ENCODE assay signal across 8 cellular contexts in the genomic region with DNA sequence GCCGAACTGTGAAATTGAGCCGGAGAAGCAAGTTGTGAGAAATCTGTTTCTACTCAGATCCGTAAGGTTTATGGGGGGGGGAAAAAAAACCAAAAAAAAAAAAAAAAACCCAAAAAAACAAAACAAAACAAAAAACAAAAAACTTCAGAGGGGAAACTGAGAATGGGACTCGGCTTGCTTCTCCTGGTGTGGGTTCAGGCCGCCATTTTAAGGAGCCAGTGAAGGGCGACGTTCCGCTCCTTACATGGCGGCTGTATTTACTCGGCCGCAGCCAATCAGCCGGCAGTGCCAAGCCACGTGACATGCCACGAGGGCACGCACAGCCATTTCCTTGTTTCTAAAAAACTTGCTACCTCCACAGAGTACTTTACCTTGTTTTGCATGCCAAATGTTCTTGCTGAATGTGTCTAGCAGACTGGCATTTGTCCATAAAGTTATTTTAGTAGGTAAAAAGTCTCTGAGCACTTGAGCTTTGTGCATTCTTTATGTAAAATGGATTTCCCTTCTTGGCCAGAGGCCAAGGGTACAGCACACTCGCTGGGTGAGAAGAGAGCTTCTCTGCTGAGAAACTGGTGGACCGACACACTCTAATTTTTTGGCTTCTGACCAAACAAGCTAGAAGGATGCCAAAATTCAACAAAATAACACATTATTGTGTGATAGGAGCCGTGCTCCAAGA.
DNase-seq lines count a peak whose midpoint lies in the region; ATAC-seq, FAIRE-seq and TF ChIP-seq lines count a peak whose summit lies in the region.

No MANE protein-coding gene starts in this region.

- no peak overlapping the region for H3K27ac Mint-ChIP-seq in T-cell

- dilution Hi-C loops in keratinocyte (cut with MboI; ENCODE audit: extremely low pct_ligation_motif_present, low sequenced_read_pairs): no loop called here

- DNase-seq in NCI-H1105 treated with DMSO at 0.1 percent for 48 hours (lab: John Stamatoyannopoulos, UW): peak; percentile 98
- DNase-seq in T47D (ENCODE audit: low read depth in 1 of 2, low spot score in 1 of 2): peak; percentile 16 to 92
- DNase-seq in keratinocyte (ENCODE audit: low read depth, low spot score): no peak
- DNase-seq in substantia nigra (lab: John Stamatoyannopoulos, UW): peak; percentile 41 to 94 (median 85)
- no peak for DNase-seq in T-cell
- no peak for DNase-seq in NK-92 (lab: John Stamatoyannopoulos, UW; ENCODE audit: unreplicated experiment)
- no peak for DNase-seq in KBM-7

- H3K27ac ChIP-seq in 22Rv1 (peak overlapping the region; percentile 97), keratinocyte (ENCODE audit: control insufficient read depth, insufficient read depth, low read length) (peak overlapping the region; percentile 84), substantia nigra (ENCODE audit: low read depth, low read length, poor library complexity, severe bottlenecking) (peak overlapping the region; percentile 94)

- CTCF ChIA-PET in T-cell (lab: Charles Lee): no interaction called here

- no peaks in the 10 kb centered on the region for H3K36me3 Mint-ChIP-seq in T-cell

- H3K4me2 ChIP-seq in keratinocyte (ENCODE audit: control insufficient read depth, extremely low read depth, insufficient read depth, low read depth, low read length): peak overlapping the region; percentile 89

- H3K9ac ChIP-seq in keratinocyte (ENCODE audit: control insufficient read depth, extremely low read depth, insufficient read depth, low read length): peak overlapping the region; percentile 60

- H4K20me1 ChIP-seq in keratinocyte (ENCODE audit: control insufficient read depth, extremely low read depth, insufficient read depth, low read length): no peaks in the 10 kb centered on the region

- H3K9me3 Mint-ChIP-seq in T-cell: no peaks in the 10 kb centered on the region

- peak overlapping the region; percentile 15 to 59 (median 49) for H3K4me3 ChIP-seq in keratinocyte (ENCODE audit: control insufficient read depth in 2 of 3, extremely low read depth in 1 of 3, insufficient read depth in 2 of 3, low read depth in 1 of 3, low read length in 3 of 3)

- H3K36me3 ChIP-seq in keratinocyte (ENCODE audit: control insufficient read depth in 2 of 2, extremely low read depth in 1 of 2, insufficient read depth in 2 of 2, low read length in 2 of 2): no peaks in the 10 kb centered on the region

- in situ Hi-C loops in T47D (cut with HindIII; ENCODE audit: low pct_unique_long_range_greater_than_20kb, low sequenced_read_pairs): no loop called here
- in situ Hi-C loops in KBM-7 (cut with MboI; ENCODE audit: low pct_unique_long_range_greater_than_20kb, low sequenced_read_pairs): no loop called here

- H3K4me1 Mint-ChIP-seq in T-cell: peaks cover 0 to 4% (median 0%) of the 10 kb centered on the region in 3 donors

- no peaks in the 10 kb centered on the region for H3K9me3 ChIP-seq in keratinocyte (ENCODE audit: control insufficient read depth, low read depth, low read length)

- no peak overlapping the region for H3K4me3 Mint-ChIP-seq in T-cell

- ATAC-seq in T-cell (replicated peaks in 1 of 4): no peak

- TF ChIP-seq CTCF in 22Rv1 (IDR thresholded peaks at IDR 0.05): no peak
- no peak for TF ChIP-seq CTCF in keratinocyte (optimal IDR thresholded peaks at IDR 0.05 in 1 of 3, IDR thresholded peaks at IDR 0.05 in 1 of 3, conservative IDR thresholded peaks at IDR 0.05 in 1 of 3; ENCODE audit: extremely low read depth in 1 of 3, insufficient read depth in 2 of 3, low read length in 3 of 3)

- no peaks in the 10 kb centered on the region for H3K9me1 ChIP-seq in keratinocyte (ENCODE audit: control insufficient read depth, extremely low read depth, insufficient read depth, low read length)

- peaks cover 3% of the 10 kb centered on the region for H3K79me2 ChIP-seq in keratinocyte (ENCODE audit: control insufficient read depth, insufficient read depth, low read length)

- POLR2A ChIA-PET in T-cell (lab: Charles Lee): no interaction called here

- peaks cover 15% of the 10 kb centered on the region for H3K4me1 ChIP-seq in keratinocyte (ENCODE audit: control insufficient read depth, extremely low read depth, insufficient read depth, low read length)

- FAIRE-seq in keratinocyte (lab: Jason Lieb, UNC): peak; percentile 90

- H3K27me3 ChIP-seq in keratinocyte (ENCODE audit: control insufficient read depth, extremely low read depth, insufficient read depth, low read length): no peaks in the 10 kb centered on the region

- no peaks in the 10 kb centered on the region for H3K27me3 Mint-ChIP-seq in T-cell

- H2AFZ ChIP-seq in keratinocyte (ENCODE audit: control insufficient read depth, low read length): peak overlapping the region; percentile 95

Comparison
In these comparisons a context has a peak if more than half of its experiments do, and no peak if none do; other contexts are left out.
1. DNase-seq: peak in NCI-H1105 treated with DMSO at 0.1 percent for 48 hours (single experiment), T47D (2 of 2) and substantia nigra (49 of 49); none in keratinocyte (single experiment), T-cell (0 of 34), NK-92 (single experiment) and KBM-7 (single experiment).
2. Peak in every context shown above with its lines, with median percentiles within 50 percentile points of each other: H3K27ac ChIP-seq.